In genomic region chr11:15163136-15163535, GRCh38 we compare ENCODE assay signal across 21 cellular contexts. TPM values are rescaled to one million over a fixed set of nuclear protein-coding genes. Genes with fewer than 3 reads are reported as not detected.
A peak's percentile ranks its signal among the peaks of the same experiment; 100 is the strongest.
DNase-seq lines count a peak whose midpoint lies in the region; ATAC-seq and TF ChIP-seq lines count a peak whose summit lies in the region.
"Had no signal": no experiment of that assay in that cellular context is flagged by ENCODE, and none has a peak within 500 bp of the region (broad histone marks: within the 10 kb centered on the region; RNA-seq: fewer than 3 reads in every experiment).

No MANE protein-coding gene starts in this region.

- H3K9me3 ChIP-seq in adipocyte (ENCODE audit: control insufficient read depth, low read length): no peaks in the 10 kb centered on the region
- H3K9me3 ChIP-seq in neutrophil: no peaks in the 10 kb centered on the region
- H3K9me3 ChIP-seq in lower lobe of right lung: no peaks in the 10 kb centered on the region
- H3K9me3 ChIP-seq: A549, HAP-1 had no signal

- intact Hi-C loops in lower lobe of right lung (cut with DNase I): no loop called here

- no peak overlapping the region for H3K4me3 ChIP-seq in adipocyte (ENCODE audit: low read length)
- peak overlapping the region; percentile 16 to 40 for H3K4me3 ChIP-seq in neutrophil (ENCODE audit: low read depth in 1 of 2, low read length in 1 of 2)
- H3K4me3 ChIP-seq in lower lobe of right lung: no peak overlapping the region
- H3K4me3 ChIP-seq: A549, GM12878, GM23338, HAP-1 had no signal

- H3K27me3 ChIP-seq in adipocyte (replicated peaks; ENCODE audit: control insufficient read depth, insufficient read depth, low read length): no peaks in the 10 kb centered on the region
- H3K27me3 ChIP-seq in neutrophil: no peaks in the 10 kb centered on the region
- H3K27me3 ChIP-seq in lower lobe of right lung (ENCODE audit: low read depth): no peaks in the 10 kb centered on the region

- peak overlapping the region; percentile 79 for H3K27ac ChIP-seq in neutrophil
- no peak overlapping the region for H3K27ac ChIP-seq in lower lobe of right lung
- H3K27ac ChIP-seq: A549 had no signal

- DNase-seq in EH (ENCODE audit: low read depth) (peak; percentile 33), adipocyte (ENCODE audit: low read depth) (peak; percentile 67), lower lobe of right lung (no peak), cerebellum (ENCODE audit: low spot score) (no peak), NCI-H69 (lab: John Stamatoyannopoulos, UW) (no peak)
- DNase-seq: 8988T; ACHN; C1 segment of cervical spinal cord; Calu3; CD4-positive, alpha-beta memory T cell; COR-L47; DND-41; EL; GDM1; HFFc6 had no signal

- H3K36me3 ChIP-seq in adipocyte (ENCODE audit: control insufficient read depth, insufficient read depth, low read length, severe bottlenecking): no peaks in the 10 kb centered on the region
- no peaks in the 10 kb centered on the region for H3K36me3 ChIP-seq in neutrophil
- no peaks in the 10 kb centered on the region for H3K36me3 ChIP-seq in lower lobe of right lung
- H3K36me3 ChIP-seq: HAP-1 had no signal

- TF ChIP-seq CTCF in neutrophil (IDR thresholded peaks at IDR 0.05) (no peak), lower lobe of right lung (IDR thresholded peaks at IDR 0.05) (no peak)

- ATAC-seq in lower lobe of right lung: no peak
- ATAC-seq: A549, GM12878, GM23338 had no signal

- peaks cover 19% of the 10 kb centered on the region for H3K4me1 ChIP-seq in adipocyte (ENCODE audit: control insufficient read depth, insufficient read depth, low read length)
- peaks cover 49 to 55% of the 10 kb centered on the region in 2 experiments for H3K4me1 ChIP-seq in neutrophil (ENCODE audit: control insufficient read depth in 1 of 2, insufficient read depth in 1 of 2, low read depth in 1 of 2, low read length in 1 of 2)
- H3K4me1 ChIP-seq in lower lobe of right lung: no peaks in the 10 kb centered on the region
- H3K4me1 ChIP-seq: A549, HAP-1 had no signal

- H3K9ac ChIP-seq in adipocyte (ENCODE audit: low read length): no peak overlapping the region

RNA-seq across cellular contexts. Expression of gene INSC, which starts 48.4 kb away (rescaled TPM):
- total RNA-seq in lower lobe of right lung (1.1 TPM), cerebellum (0.36 TPM)
- total RNA-seq: Calu3, GM12878, H4 had no signal

Comparison
In these comparisons a context has a peak if more than half of its experiments do, and no peak if none do; other contexts are left out.
1. DNase-seq: peak in EH (single experiment) and adipocyte (single experiment); none in lower lobe of right lung (single experiment), cerebellum (single experiment) and NCI-H69 (single experiment).
2. H3K4me3 ChIP-seq: peak in neutrophil (2 of 2); none in adipocyte (single experiment) and lower lobe of right lung (single experiment).